Comparison of ENCODE assay signal across 24 cellular contexts in the genomic region with DNA sequence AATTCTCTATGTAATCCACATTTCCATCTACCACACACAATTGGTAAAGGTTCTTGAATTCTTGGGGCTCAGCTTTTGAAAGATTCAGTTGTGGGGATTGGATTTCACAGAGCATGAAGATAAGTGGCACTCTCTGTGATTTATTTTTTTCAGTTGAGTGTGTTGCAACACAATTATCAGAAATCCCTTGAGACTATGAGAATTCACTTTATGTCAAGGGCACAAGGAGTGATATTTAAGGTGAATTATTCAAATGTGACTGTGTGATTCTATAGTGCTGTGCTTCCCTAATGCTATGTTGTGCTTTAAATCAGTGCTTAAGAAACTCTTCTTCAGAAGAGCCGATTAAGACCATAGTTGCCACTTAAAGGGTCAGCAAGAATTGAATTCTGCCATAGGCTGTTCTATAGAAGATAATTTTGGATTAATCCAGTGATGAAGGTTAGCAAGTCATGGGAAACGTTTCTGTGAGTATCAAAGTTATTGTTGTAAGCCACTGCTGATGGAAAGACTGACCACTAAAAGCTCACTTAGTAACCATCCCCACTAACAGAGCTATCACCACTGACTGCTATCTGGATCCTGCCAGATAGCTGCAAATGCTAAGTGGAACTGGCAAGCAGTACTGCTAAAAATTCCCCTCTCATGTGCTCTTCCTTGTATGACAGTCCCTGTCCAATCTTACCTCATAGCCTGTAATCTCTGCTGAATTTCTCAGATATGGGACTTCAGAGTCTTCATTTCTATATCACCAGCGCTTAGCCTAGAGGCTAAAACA.
"Had no signal": no experiment of that assay in that cellular context is flagged by ENCODE, and none has a peak within 500 bp of the region (broad histone marks: within the 10 kb centered on the region; RNA-seq: fewer than 3 reads in every experiment).

No MANE protein-coding gene starts in this region.

- FAIRE-seq: pancreas had no signal

- H3K27me3 ChIP-seq: ascending aorta, colonic mucosa, gastroesophageal sphincter, heart right ventricle, neutrophil, pancreas, right lobe of liver, stomach, vagina had no signal

- H3K4me3 ChIP-seq: ascending aorta, colonic mucosa, gastroesophageal sphincter, heart right ventricle, left ventricle myocardium inferior, pancreas, right lobe of liver, smooth muscle cell, stomach, vagina had no signal

- H3K4me1 Mint-ChIP-seq: activated CD4-positive, alpha-beta T cell treated with anti-CD3 and anti-CD28 coated beads, Interleukin-2, amount 10 ng/mL, durations not matched to agents 7 days and 5 days; central memory CD8-positive, alpha-beta T cell; naive thymus-derived CD8-positive, alpha-beta T cell; stimulated activated effector memory CD8-positive, alpha-beta T cell treated with anti-CD3 and anti-CD28 coated beads, Interleukin-12 subunit alpha, Interleukin-12 subunit beta, amount 100 ng/mL, for 72 hours had no signal

- H3K36me3 ChIP-seq: ascending aorta, colonic mucosa, gastroesophageal sphincter, heart right ventricle, left ventricle myocardium inferior, neutrophil, pancreas, right lobe of liver, stomach, vagina had no signal

- H3K9me3 Mint-ChIP-seq: activated CD4-positive, alpha-beta T cell treated with anti-CD3 and anti-CD28 coated beads, Interleukin-2, amount 10 ng/mL, durations not matched to agents 7 days and 5 days had no signal

- H3K4me3 Mint-ChIP-seq: activated CD4-positive, alpha-beta T cell treated with anti-CD3 and anti-CD28 coated beads, Interleukin-2, amount 10 ng/mL, durations not matched to agents 7 days and 5 days; central memory CD8-positive, alpha-beta T cell; naive thymus-derived CD8-positive, alpha-beta T cell; stimulated activated effector memory CD8-positive, alpha-beta T cell treated with anti-CD3 and anti-CD28 coated beads, Interleukin-12 subunit alpha, Interleukin-12 subunit beta, amount 100 ng/mL, for 72 hours had no signal

- H3K27me3 Mint-ChIP-seq: activated CD4-positive, alpha-beta T cell treated with anti-CD3 and anti-CD28 coated beads, Interleukin-2, amount 10 ng/mL, durations not matched to agents 7 days and 5 days; central memory CD8-positive, alpha-beta T cell; naive thymus-derived CD8-positive, alpha-beta T cell had no signal

- H3K27ac Mint-ChIP-seq: activated CD4-positive, alpha-beta T cell treated with anti-CD3 and anti-CD28 coated beads, Interleukin-2, amount 10 ng/mL, durations not matched to agents 7 days and 5 days; naive thymus-derived CD8-positive, alpha-beta T cell; stimulated activated effector memory CD8-positive, alpha-beta T cell treated with anti-CD3 and anti-CD28 coated beads, Interleukin-12 subunit alpha, Interleukin-12 subunit beta, amount 100 ng/mL, for 72 hours had no signal

- H3K4me1 ChIP-seq: ascending aorta, colonic mucosa, gastroesophageal sphincter, heart right ventricle, left ventricle myocardium inferior, pancreas, right lobe of liver, stomach, vagina had no signal

- H3K36me3 Mint-ChIP-seq: naive thymus-derived CD8-positive, alpha-beta T cell; stimulated activated effector memory CD8-positive, alpha-beta T cell treated with anti-CD3 and anti-CD28 coated beads, Interleukin-12 subunit alpha, Interleukin-12 subunit beta, amount 100 ng/mL, for 72 hours had no signal

- DNase-seq: activated CD4-positive, alpha-beta T cell treated with anti-CD3 and anti-CD28 coated beads, Interleukin-2, amount 10 ng/mL, durations not matched to agents 7 days and 5 days; activated CD8-positive, alpha-beta memory T cell treated with anti-CD3 and anti-CD28 coated beads, Interleukin-2, amount 50 U/mL, for 4 hours; activated effector memory CD4-positive, alpha-beta T cell treated with Interleukin-2 at 50 U/mL for 16 hours; activated naive CD4-positive, alpha-beta T cell treated with anti-CD3 and anti-CD28 coated beads, Interleukin-2, amount 50 U/mL, for 16 hours; activated T-cell treated with anti-CD3 and anti-CD28 coated beads, Interleukin-2, amount 50 U/mL, for 48 hours; colonic mucosa; heart right ventricle; kidney glomerular epithelial cell; left ventricle myocardium inferior; mammary epithelial cell; naive thymus-derived CD8-positive, alpha-beta T cell; pancreas; right lobe of liver; stimulated activated CD4-positive, alpha-beta T cell treated with anti-CD3 and anti-CD28 coated beads, Interleukin-4, amount 100 ng/mL, for 24 hours; stomach; trophoblast cell had no signal

- H3K27ac ChIP-seq: ascending aorta, colonic mucosa, gastroesophageal sphincter, heart right ventricle, left ventricle myocardium inferior, neutrophil, pancreas, right lobe of liver, stomach, vagina had no signal

- H3K9me3 ChIP-seq: ascending aorta, colonic mucosa, gastroesophageal sphincter, heart right ventricle, left ventricle myocardium inferior, neutrophil, pancreas, right lobe of liver, stomach, vagina had no signal

- ATAC-seq: activated CD4-positive, CD25-positive, alpha-beta regulatory T cell treated with anti-CD3 and anti-CD28 coated beads, Interleukin-2, amount 50 U/mL, for 24 hours; gastroesophageal sphincter; heart right ventricle; naive thymus-derived CD8-positive, alpha-beta T cell; pancreas; right lobe of liver; stimulated activated effector memory CD8-positive, alpha-beta T cell treated with anti-CD3 and anti-CD28 coated beads, Interleukin-12 subunit alpha, Interleukin-12 subunit beta, amount 100 ng/mL, for 72 hours had no signal

- H3K4me2 ChIP-seq: smooth muscle cell had no signal
